Comparison of ENCODE assay signal across 12 cellular contexts in genomic region chr3:26962419-26963355, GRCh38.
DNase-seq lines count a peak whose midpoint lies in the region; ATAC-seq and TF ChIP-seq lines count a peak whose summit lies in the region.
"Had no signal": no experiment of that assay in that cellular context is flagged by ENCODE, and none has a peak within 500 bp of the region (broad histone marks: within the 10 kb centered on the region; RNA-seq: fewer than 3 reads in every experiment).

No MANE protein-coding gene starts in this region.

- H3K4me3 ChIP-seq in neural progenitor cell (no peak overlapping the region), brain microvascular endothelial cell (ENCODE audit: low read depth, low read length) (no peak overlapping the region)
- H3K4me3 ChIP-seq: transverse colon had no signal

- H3K27ac ChIP-seq in neural progenitor cell: no peak overlapping the region
- H3K27ac ChIP-seq in brain microvascular endothelial cell: no peak overlapping the region
- H3K27ac ChIP-seq: neutrophil, transverse colon had no signal

- no peaks in the 10 kb centered on the region for H3K4me1 Mint-ChIP-seq in neural progenitor cell

- H3K9me3 Mint-ChIP-seq in neural progenitor cell: peaks cover 3% of the 10 kb centered on the region

- H2AFZ ChIP-seq in neural progenitor cell (replicated peaks): peak overlapping the region; percentile 20

- no peak overlapping the region for H3K9ac ChIP-seq in neural progenitor cell

- TF ChIP-seq CTCF in neural progenitor cell (IDR thresholded peaks at IDR 0.05) (no peak), brain microvascular endothelial cell (IDR thresholded peaks at IDR 0.05; ENCODE audit: low read depth, low read length, missing control alignments) (no peak)

- peaks cover 2% of the 10 kb centered on the region for H3K27me3 Mint-ChIP-seq in neural progenitor cell (ENCODE audit: insufficient read depth, low read depth)

- peak; percentile 1 to 31 for DNase-seq in NOMO-1 (lab: John Stamatoyannopoulos, UW; ENCODE audit: unreplicated experiment in 2 of 2)
- DNase-seq in NOMO-1 treated with dmso at 0.1 percent for 144 hours (lab: John Stamatoyannopoulos, UW; ENCODE audit: unreplicated experiment): no peak
- DNase-seq in neural progenitor cell (ENCODE audit: low spot score): no peak
- no peak for DNase-seq in retina
- no peak for DNase-seq in brain microvascular endothelial cell
- DNase-seq: activated CD4-positive, alpha-beta T cell treated with anti-CD3 and anti-CD28 coated beads for 48 hours; NCI-H1694; transverse colon had no signal

- no peaks in the 10 kb centered on the region for H3K4me1 ChIP-seq in neural progenitor cell
- H3K4me1 ChIP-seq: transverse colon had no signal

- no peak overlapping the region for H3K4me3 Mint-ChIP-seq in neural progenitor cell

- H3K27ac Mint-ChIP-seq in neural progenitor cell: no peak overlapping the region

- no peaks in the 10 kb centered on the region for H3K36me3 Mint-ChIP-seq in neural progenitor cell

- H3K9me3 ChIP-seq in neural progenitor cell (ENCODE audit: low read depth): no peaks in the 10 kb centered on the region
- H3K9me3 ChIP-seq: neutrophil, transverse colon had no signal

- H3K4me2 ChIP-seq in neural progenitor cell: no peak overlapping the region

- no peaks in the 10 kb centered on the region for H3K79me2 ChIP-seq in neural progenitor cell (ENCODE audit: low read depth)

- no peaks in the 10 kb centered on the region for H4K20me1 ChIP-seq in neural progenitor cell (ENCODE audit: low read depth)

- H3K27me3 ChIP-seq in neural progenitor cell (no peaks in the 10 kb centered on the region), brain microvascular endothelial cell (replicated peaks) (no peaks in the 10 kb centered on the region)
- H3K27me3 ChIP-seq: neutrophil, transverse colon had no signal

- H3K36me3 ChIP-seq in neural progenitor cell: no peaks in the 10 kb centered on the region
- H3K36me3 ChIP-seq in brain microvascular endothelial cell (replicated peaks): no peaks in the 10 kb centered on the region
- H3K36me3 ChIP-seq: neutrophil, transverse colon had no signal

- ATAC-seq in GM21786 (IDR thresholded peaks at IDR 0.05; ENCODE audit: unreplicated experiment): peak; percentile 93
- ATAC-seq in HG03354 (IDR thresholded peaks at IDR 0.05; ENCODE audit: poor library complexity, severe bottlenecking, unreplicated experiment): peak; percentile 88
- ATAC-seq in HG03521 (IDR thresholded peaks at IDR 0.05; ENCODE audit: unreplicated experiment): no peak

- in situ Hi-C loops in brain microvascular endothelial cell (cut with HindIII; ENCODE audit: low pct_ligation_motif_present, low sequenced_read_pairs): no loop called here

- H3F3A ChIP-seq in neural progenitor cell (ENCODE audit: low read depth): no peaks in the 10 kb centered on the region

Comparison
In these comparisons a context has a peak if more than half of its experiments do, and no peak if none do; other contexts are left out.
1. DNase-seq: peak in NOMO-1 (2 of 2); none in NOMO-1 treated with dmso at 0.1 percent for 144 hours (single experiment), neural progenitor cell (single experiment), retina (single experiment) and brain microvascular endothelial cell (single experiment).